1 cellular context compared by ENCODE assay signal in genomic region chr6:157728183-157728881, GRCh38.
TF ChIP-seq lines count a peak whose summit lies in the region.

No MANE protein-coding gene starts in this region.

TF ChIP-seq in K562, 482 proteins besides CTCF, POLR2A, EP300 and RAD21 (continued from another document):
- TF ChIP-seq BRF1 (IDR thresholded peaks at IDR 0.05; ENCODE audit: borderline replicate concordance, extremely low read depth, insufficient read length) (no peak), ATF6 (CRISPR knock-in tag; IDR thresholded peaks at IDR 0.05) (no peak), TSC22D4 (tag; IDR thresholded peaks at IDR 0.05) (no peak), NR4A1 (CRISPR knock-in tag; IDR thresholded peaks at IDR 0.05) (no peak), NR4A1 (tag; IDR thresholded peaks at IDR 0.05) (no peak), ATF3 (IDR thresholded peaks at IDR 0.05) (peak; percentile 44), ATF3 (CRISPR knock-in tag; conservative IDR thresholded peaks at IDR 0.05) (no peak), TFE3 (CRISPR knock-in tag; IDR thresholded peaks at IDR 0.05) (no peak), NELFE (IDR thresholded peaks at IDR 0.05; ENCODE audit: insufficient read depth, insufficient read length) (no peak), JUND (IDR thresholded peaks at IDR 0.05; ENCODE audit: borderline replicate concordance, low read depth, low read length) (peak; percentile 27; the same call in 1 of the 2 replicates), JUND (tag; IDR thresholded peaks at IDR 0.05; ENCODE audit: borderline replicate concordance, low read depth, low read length) (0 out of 3 replicates have a peak, but pooled peaks have one; percentile 29), MCM2 (IDR thresholded peaks at IDR 0.05; ENCODE audit: low read depth) (no peak), MEIS2 (IDR thresholded peaks at IDR 0.05; ENCODE audit: partially characterized antibody) (peak; percentile 25), SOX6 (IDR thresholded peaks at IDR 0.05) (peak; percentile 55; the same call in 1 of the 2 replicates), ATF4 (CRISPR knock-in tag; IDR thresholded peaks at IDR 0.05) (no peak), SMAD1 (IDR thresholded peaks at IDR 0.05; ENCODE audit: low read depth, low read length, partially characterized antibody) (no peak), NFATC3 (IDR thresholded peaks at IDR 0.05) (no peak), ZNF143 (CRISPR knock-in tag; IDR thresholded peaks at IDR 0.05) (no peak), L3MBTL2 (IDR thresholded peaks at IDR 0.05) (no peak), ELK3 (CRISPR knock-in tag; IDR thresholded peaks at IDR 0.05) (no peak), PBX2 (CRISPR knock-in tag; IDR thresholded peaks at IDR 0.05; ENCODE audit: low read depth) (no peak), PBX2 (tag; conservative IDR thresholded peaks at IDR 0.05; ENCODE audit: low read depth) (0 out of 2 replicates have a peak, but pooled peaks have one; percentile 11), ZNF239 (CRISPR knock-in tag; IDR thresholded peaks at IDR 0.05) (no peak), ATF7 (IDR thresholded peaks at IDR 0.05) (peak; percentile 79), HMGXB4 (CRISPR knock-in tag; IDR thresholded peaks at IDR 0.05) (no peak)
